ENCODE assay signal across 14 cellular contexts in genomic region chr11:131951146-131951545, GRCh38.
DNase-seq lines count a peak whose midpoint lies in the region; ATAC-seq and TF ChIP-seq lines count a peak whose summit lies in the region.
"Had no signal": no experiment of that assay in that cellular context is flagged by ENCODE, and none has a peak within 500 bp of the region (broad histone marks: within the 10 kb centered on the region; RNA-seq: fewer than 3 reads in every experiment).

No MANE protein-coding gene starts in this region.

- H3K4ac ChIP-seq in trophoblast cell (ENCODE audit: low read depth, low read length): no peak overlapping the region

- H4K8ac ChIP-seq in trophoblast cell (ENCODE audit: low read depth, low read length): no peak overlapping the region

- no peak overlapping the region for H3K9ac ChIP-seq in trophoblast cell (ENCODE audit: low read length)
- H3K9ac ChIP-seq: BLaER1 treated with 17β-estradiol and CSF1 and Interleukin-3, amounts not matched to agents 10 nM and 100 nM had no signal

- no peak overlapping the region for H2BK120ac ChIP-seq in trophoblast cell (ENCODE audit: insufficient read depth, low read length, poor library complexity)

- no peak for TF ChIP-seq CTCF in Caco-2 (IDR thresholded peaks at IDR 0.05; ENCODE audit: insufficient read depth in 1 of 2, low read depth in 1 of 2, low read length in 1 of 2, severe bottlenecking in 1 of 2, unreplicated experiment in 1 of 2)

- no peak for ATAC-seq in HG03457 (IDR thresholded peaks at IDR 0.05; ENCODE audit: unreplicated experiment)

- H3K4me1 ChIP-seq in trophoblast cell (ENCODE audit: control insufficient read depth in 1 of 2, insufficient read depth in 2 of 2, low read length in 2 of 2) (no peaks in the 10 kb centered on the region), Caco-2 (no peaks in the 10 kb centered on the region)
- H3K4me1 ChIP-seq: BLaER1 treated with 17β-estradiol and CSF1 and Interleukin-3, amounts not matched to agents 10 nM and 100 nM had no signal

- H3K36me3 Mint-ChIP-seq in Caco-2 (ENCODE audit: insufficient read depth, unreplicated experiment): no peaks in the 10 kb centered on the region
- H3K36me3 Mint-ChIP-seq: CD4-positive, CD25-positive, alpha-beta regulatory T cell had no signal

- H2AK5ac ChIP-seq in trophoblast cell (ENCODE audit: low read length): no peak overlapping the region

- H2BK5ac ChIP-seq in trophoblast cell (ENCODE audit: low read depth, low read length, poor library complexity): no peak overlapping the region

- no peak overlapping the region for H4K91ac ChIP-seq in trophoblast cell (ENCODE audit: low read depth, low read length)

- H3K4me3 Mint-ChIP-seq in Caco-2 (ENCODE audit: unreplicated experiment): no peak overlapping the region
- H3K4me3 Mint-ChIP-seq: CD4-positive, CD25-positive, alpha-beta regulatory T cell; H9 had no signal

- no CpG with 5 or more reads among the region's 2 CpGs for WGBS in trophoblast cell (ENCODE audit: extremely low coverage, insufficient coverage, insufficient read length)

- no peaks in the 10 kb centered on the region for H3K79me2 ChIP-seq in trophoblast cell (ENCODE audit: control insufficient read depth, insufficient read depth, low read length, poor library complexity)

- no peak overlapping the region for H3K18ac ChIP-seq in trophoblast cell (ENCODE audit: low read length)

- H3K4me1 Mint-ChIP-seq in Caco-2 (ENCODE audit: low read depth, unreplicated experiment): no peaks in the 10 kb centered on the region
- H3K4me1 Mint-ChIP-seq: CD4-positive, CD25-positive, alpha-beta regulatory T cell had no signal

- POLR2A ChIA-PET in Caco-2 (lab: Charles Lee): no interaction called here

- H3K27me3 Mint-ChIP-seq in Caco-2 (ENCODE audit: insufficient read depth, unreplicated experiment): peaks cover 12% of the 10 kb centered on the region
- H3K27me3 Mint-ChIP-seq: CD4-positive, CD25-positive, alpha-beta regulatory T cell had no signal

- H3K9me3 Mint-ChIP-seq in Caco-2 (ENCODE audit: unreplicated experiment): no peaks in the 10 kb centered on the region
- H3K9me3 Mint-ChIP-seq: H9 had no signal

- H4K12ac ChIP-seq in trophoblast cell (ENCODE audit: low read depth, low read length): no peak overlapping the region

- no peak overlapping the region for H3K4me2 ChIP-seq in trophoblast cell (ENCODE audit: low read length)
- H3K4me2 ChIP-seq: BLaER1 treated with 17β-estradiol and CSF1 and Interleukin-3, amounts not matched to agents 10 nM and 100 nM had no signal

- no peak overlapping the region for H3K27ac Mint-ChIP-seq in Caco-2 (ENCODE audit: unreplicated experiment)
- H3K27ac Mint-ChIP-seq: CD4-positive, CD25-positive, alpha-beta regulatory T cell; H9 had no signal

- H3K27me3 ChIP-seq in trophoblast cell (ENCODE audit: insufficient read depth, low read length) (no peaks in the 10 kb centered on the region), Caco-2 (replicated peaks; ENCODE audit: control insufficient read depth, insufficient read depth, low read length) (no peaks in the 10 kb centered on the region)
- H3K27me3 ChIP-seq: BLaER1 treated with 17β-estradiol and CSF1 and Interleukin-3, amounts not matched to agents 10 nM and 100 nM had no signal

- H3K4me3 ChIP-seq in trophoblast cell (ENCODE audit: low read depth, low read length) (no peak overlapping the region), Caco-2 (ENCODE audit: low read depth, low read length) (no peak overlapping the region)
- H3K4me3 ChIP-seq: BLaER1 treated with 17β-estradiol and CSF1 and Interleukin-3, amounts not matched to agents 10 nM and 100 nM had no signal

- no TSS peak for BruUV-seq in Caco-2 (replicated peaks; lab: Mats Ljungman, UMichigan)

- H3K79me1 ChIP-seq in trophoblast cell (ENCODE audit: low read length): no peaks in the 10 kb centered on the region

- H3K9me3 ChIP-seq in trophoblast cell (ENCODE audit: insufficient read depth, low read depth, low read length) (no peaks in the 10 kb centered on the region), Caco-2 (no peaks in the 10 kb centered on the region)
- H3K9me3 ChIP-seq: BLaER1 treated with 17β-estradiol and CSF1 and Interleukin-3, amounts not matched to agents 10 nM and 100 nM had no signal

- H3K14ac ChIP-seq in trophoblast cell (ENCODE audit: low read length): no peak overlapping the region

- H3K23ac ChIP-seq in trophoblast cell (ENCODE audit: low read length): no peak overlapping the region

- intact Hi-C loops in Caco-2 (cut with micrococcal nuclease; ENCODE audit: unreplicated experiment): no loop called here

- H2AFZ ChIP-seq in trophoblast cell (ENCODE audit: insufficient read depth, low read length, poor library complexity): no peak overlapping the region

- CTCF ChIA-PET in Caco-2 (lab: Charles Lee): no interaction called here

- peak in 2 of 3 experiments; percentile 21 to 71 for DNase-seq in NCI-H1417 (lab: John Stamatoyannopoulos, UW)
- DNase-seq in NCI-H1417 treated with DMSO at 0.1 percent for 48 hours (lab: John Stamatoyannopoulos, UW): no peak
- DNase-seq in NCI-H1105 (lab: John Stamatoyannopoulos, UW): peak; percentile 22
- peak; percentile 88 for DNase-seq in NCI-H524 treated with DMSO at 0.1 percent for 48 hours (lab: John Stamatoyannopoulos, UW)
- DNase-seq in cerebellar cortex (ENCODE audit: low spot score): peak; percentile 76
- no peak for DNase-seq in trophoblast cell
- DNase-seq in Caco-2: no peak
- DNase-seq: 8988T; CD4-positive, CD25-positive, alpha-beta regulatory T cell; DMS79; GOT3; H9 had no signal

- no peak overlapping the region for H3K27ac ChIP-seq in trophoblast cell (ENCODE audit: low read depth, low read length)
- H3K27ac ChIP-seq: BLaER1 treated with 17β-estradiol and CSF1 and Interleukin-3, amounts not matched to agents 10 nM and 100 nM had no signal

- H3K36me3 ChIP-seq in trophoblast cell (ENCODE audit: control insufficient read depth in 1 of 2, insufficient read depth in 2 of 2, low read length in 2 of 2): no peaks in the 10 kb centered on the region
- H3K36me3 ChIP-seq in Caco-2 (ENCODE audit: control insufficient read depth, insufficient read depth, low read length): no peaks in the 10 kb centered on the region
- H3K36me3 ChIP-seq: BLaER1 treated with 17β-estradiol and CSF1 and Interleukin-3, amounts not matched to agents 10 nM and 100 nM had no signal

- no peak overlapping the region for H2BK12ac ChIP-seq in trophoblast cell (ENCODE audit: low read length)

Comparison
In these comparisons a context has a peak if more than half of its experiments do, and no peak if none do; other contexts are left out.
1. DNase-seq: peak in NCI-H1417 (2 of 3), NCI-H1105 (single experiment), NCI-H524 treated with DMSO at 0.1 percent for 48 hours (single experiment) and cerebellar cortex (single experiment); none in NCI-H1417 treated with DMSO at 0.1 percent for 48 hours (single experiment), trophoblast cell (0 of 2) and Caco-2 (0 of 2).